ENCODE assay signal across 15 cellular contexts in the genomic region with DNA sequence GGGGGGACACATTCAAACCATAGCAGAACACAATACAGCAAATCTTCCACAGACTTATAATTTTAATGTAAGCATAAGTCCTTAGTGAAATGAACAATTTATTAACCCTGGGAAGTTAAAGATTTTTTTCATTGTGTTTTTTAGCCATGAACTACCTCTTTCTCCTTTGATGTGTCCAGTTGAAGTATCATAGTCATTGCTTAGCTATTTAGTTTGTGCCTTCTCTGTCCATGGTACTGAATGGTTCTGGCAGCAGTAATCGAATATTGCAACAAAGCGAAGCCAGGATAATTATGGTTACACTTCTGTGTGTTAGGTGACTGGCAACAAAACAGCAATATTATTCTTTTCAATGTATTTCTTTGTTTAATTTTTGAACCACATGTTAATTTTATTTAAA.
DNase-seq lines count a peak whose midpoint lies in the region; ATAC-seq and TF ChIP-seq lines count a peak whose summit lies in the region.
"Had no signal": no experiment of that assay in that cellular context is flagged by ENCODE, and none has a peak within 500 bp of the region (broad histone marks: within the 10 kb centered on the region; RNA-seq: fewer than 3 reads in every experiment).

No MANE protein-coding gene starts in this region.

- peaks cover 8% of the 10 kb centered on the region for H3K4me1 ChIP-seq in body of pancreas
- H3K4me1 ChIP-seq: BLaER1 treated with 17β-estradiol and CSF1 and Interleukin-3, amounts not matched to agents 10 nM and 100 nM had no signal

- 43 to 53% methylated on average over 2 of the region's 2 CpGs for whole genome bisulfite sequencing in body of pancreas, 2 donors
- 39 to 50% methylated on average over 2 of the region's 2 CpGs for WGBS in lower leg skin, 2 donors

- in situ Hi-C loops in Caki2 (cut with HindIII; ENCODE audit: low pct_unique_long_range_greater_than_20kb, low sequenced_read_pairs) = no loop called here

- no peaks in the 10 kb centered on the region for H3K9me3 ChIP-seq in body of pancreas
- H3K9me3 ChIP-seq: BLaER1 treated with 17β-estradiol and CSF1 and Interleukin-3, amounts not matched to agents 10 nM and 100 nM; sigmoid colon; upper lobe of right lung had no signal

- peak; percentile 12 for DNase-seq in Caki2 (ENCODE audit: low read depth)
- peak; percentile 3 for DNase-seq in LNCaP clone FGC (ENCODE audit: low read depth)
- peak; percentile 6 for DNase-seq in amniotic epithelial cell (ENCODE audit: low read depth)
- peak; percentile 15 for DNase-seq in iris pigment epithelial cell (ENCODE audit: low read depth)
- DNase-seq in NCI-H1436 treated with DMSO at 0.1 percent for 48 hours (lab: John Stamatoyannopoulos, UW) = no peak
- DNase-seq in body of pancreas = no peak
- DNase-seq in NCI-H1436 (lab: John Stamatoyannopoulos, UW) = no peak
- no peak for DNase-seq in lower leg skin (ENCODE audit: low spot score in 2 of 2)
- DNase-seq: activated CD4-positive, alpha-beta T cell treated with anti-CD3 and anti-CD28 coated beads, Interleukin-2, amount 10 ng/mL, durations not matched to agents 7 days and 5 days; hypothalamus; IMR-90; NCI-H345; sigmoid colon; upper lobe of right lung had no signal

- no peak for TF ChIP-seq CTCF in LNCaP clone FGC (IDR thresholded peaks at IDR 0.05; ENCODE audit: control insufficient read depth, extremely low read depth, insufficient read depth)
- TF ChIP-seq CTCF in body of pancreas (IDR thresholded peaks at IDR 0.05) = no peak
- TF ChIP-seq CTCF in lower leg skin (IDR thresholded peaks at IDR 0.05) = no peak

- H3K27ac ChIP-seq in body of pancreas = no peak overlapping the region
- H3K27ac ChIP-seq: BLaER1 treated with 17β-estradiol and CSF1 and Interleukin-3, amounts not matched to agents 10 nM and 100 nM; sigmoid colon; upper lobe of right lung had no signal

- intact Hi-C loops in body of pancreas (cut with DNase I) (no loop called here), lower leg skin (cut with DNase I; ENCODE audit: low total_unique reads) (loop anchor here (10.0 kb wide), 1 partner anchor 408 kb away; no protein-coding TSS in a partner anchor)

- H3K4me3 ChIP-seq in LNCaP clone FGC (ENCODE audit: low read depth, low read length) (no peak overlapping the region), body of pancreas (no peak overlapping the region), lower leg skin (ENCODE audit: low read depth, poor library complexity, severe bottlenecking) (no peak overlapping the region)
- H3K4me3 ChIP-seq: BLaER1 treated with 17β-estradiol and CSF1 and Interleukin-3, amounts not matched to agents 10 nM and 100 nM; sigmoid colon; upper lobe of right lung had no signal

- ATAC-seq in body of pancreas = no peak
- ATAC-seq: upper lobe of right lung had no signal

- no peaks in the 10 kb centered on the region for H3K27me3 ChIP-seq in body of pancreas

- no peaks in the 10 kb centered on the region for H3K36me3 ChIP-seq in body of pancreas (replicated peaks in 1 of 2; ENCODE audit: insufficient read depth in 1 of 2, low read depth in 2 of 2)
- H3K36me3 ChIP-seq: BLaER1 treated with 17β-estradiol and CSF1 and Interleukin-3, amounts not matched to agents 10 nM and 100 nM; sigmoid colon; upper lobe of right lung had no signal

- TF ChIP-seq POLR2A in body of pancreas (IDR thresholded peaks at IDR 0.05) = no peak
- TF ChIP-seq POLR2A in lower leg skin (IDR thresholded peaks at IDR 0.05) = no peak

Comparison
In these comparisons a context has a peak if more than half of its experiments do, and no peak if none do; other contexts are left out.
1. DNase-seq: peak in Caki2 (single experiment), LNCaP clone FGC (single experiment), amniotic epithelial cell (single experiment) and iris pigment epithelial cell (single experiment); none in NCI-H1436 treated with DMSO at 0.1 percent for 48 hours (single experiment), body of pancreas (0 of 4), NCI-H1436 (single experiment) and lower leg skin (0 of 2).